Comparison of ENCODE assay signal across 31 cellular contexts in the genomic region with DNA sequence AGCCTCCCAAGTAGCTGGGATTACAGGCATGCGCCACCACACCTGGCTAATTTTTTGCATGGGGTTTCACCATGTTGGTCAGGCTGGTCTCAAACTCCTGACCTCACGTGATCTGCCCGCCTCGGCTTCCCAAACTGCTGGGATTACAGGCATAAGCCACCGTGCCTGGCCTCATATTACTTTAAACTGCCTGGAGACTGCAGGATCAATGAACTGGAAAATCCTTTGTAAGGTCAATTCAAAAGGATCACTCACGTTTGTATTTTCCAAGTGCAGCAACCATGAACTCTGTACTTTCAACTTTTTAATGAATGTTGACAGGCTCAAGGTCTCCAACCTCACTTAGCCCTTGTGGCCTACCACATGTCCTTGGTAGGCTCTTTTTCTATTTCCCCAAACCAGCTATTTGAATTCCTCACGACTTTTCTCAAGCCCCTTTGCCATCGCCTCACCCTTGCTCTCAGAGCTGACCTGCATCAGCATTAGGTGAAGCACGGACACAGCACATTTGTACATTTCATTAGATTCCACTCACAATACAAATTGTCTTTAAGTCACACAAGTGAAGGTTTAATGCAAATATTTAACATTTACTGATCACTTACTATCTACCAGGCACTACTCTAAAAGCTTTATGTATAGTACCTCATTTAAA.
"Had no signal": no experiment of that assay in that cellular context is flagged by ENCODE, and none has a peak within 500 bp of the region (broad histone marks: within the 10 kb centered on the region; RNA-seq: fewer than 3 reads in every experiment).

No MANE protein-coding gene starts in this region.

- H3K27ac Mint-ChIP-seq: activated CD4-positive, alpha-beta T cell treated with anti-CD3 and anti-CD28 coated beads for 36 hours; activated CD4-positive, alpha-beta T cell treated with anti-CD3 and anti-CD28 coated beads, Interleukin-2, amount 10 ng/mL, durations not matched to agents 7 days and 5 days; activated CD8-positive, alpha-beta T cell treated with anti-CD3 and anti-CD28 coated beads, Interleukin-2, amount 10 ng/mL, durations not matched to agents 7 days and 5 days; activated naive CD4-positive, alpha-beta T cell treated with anti-CD3 and anti-CD28 coated beads for 36 hours; activated naive CD4-positive, alpha-beta T cell treated with anti-CD3 and anti-CD28 coated beads, Interleukin-2, amount 50 U/mL, for 72 hours; activated T-cell treated with anti-CD3 and anti-CD28 coated beads, Interleukin-2, amount 50 U/mL, for 24 hours; T-cell; T-helper 17 cell had no signal

- H3K27ac ChIP-seq: adrenal gland, body of pancreas, breast epithelium, PC-9, RWPE1 had no signal

- H3K27me3 ChIP-seq: adrenal gland, body of pancreas, breast epithelium had no signal

- H3K36me3 ChIP-seq: adrenal gland, breast epithelium had no signal

- H3K4me3 ChIP-seq: adrenal gland, body of pancreas, breast epithelium, K562, PC-9 had no signal

- H3K4me1 ChIP-seq: body of pancreas, breast epithelium had no signal

- H3K27me3 Mint-ChIP-seq: activated CD4-positive, alpha-beta T cell treated with anti-CD3 and anti-CD28 coated beads for 36 hours; activated CD4-positive, alpha-beta T cell treated with anti-CD3 and anti-CD28 coated beads, Interleukin-2, amount 10 ng/mL, durations not matched to agents 7 days and 5 days; activated T-cell treated with anti-CD3 and anti-CD28 coated beads, Interleukin-2, amount 50 U/mL, for 24 hours; T-cell; T-helper 17 cell had no signal

- H3K4me3 Mint-ChIP-seq: activated CD4-positive, alpha-beta T cell treated with anti-CD3 and anti-CD28 coated beads for 36 hours; activated CD4-positive, alpha-beta T cell treated with anti-CD3 and anti-CD28 coated beads, Interleukin-2, amount 10 ng/mL, durations not matched to agents 7 days and 5 days; activated CD8-positive, alpha-beta T cell treated with anti-CD3 and anti-CD28 coated beads, Interleukin-2, amount 10 ng/mL, durations not matched to agents 7 days and 5 days; activated naive CD4-positive, alpha-beta T cell treated with anti-CD3 and anti-CD28 coated beads for 36 hours; activated T-cell treated with anti-CD3 and anti-CD28 coated beads, Interleukin-2, amount 50 U/mL, for 24 hours; T-cell; T-helper 17 cell had no signal

- ATAC-seq: activated CD4-positive, alpha-beta T cell treated with anti-CD3 and anti-CD28 coated beads for 36 hours; activated CD4-positive, CD25-positive, alpha-beta regulatory T cell treated with anti-CD3 and anti-CD28 coated beads, Interleukin-2, amount 50 U/mL, for 24 hours; activated CD8-positive, alpha-beta T cell treated with anti-CD3 and anti-CD28 coated beads, Interleukin-2, amount 10 ng/mL, durations not matched to agents 7 days and 5 days; activated naive CD4-positive, alpha-beta T cell treated with anti-CD3 and anti-CD28 coated beads, Interleukin-2, amount 50 U/mL, for 72 hours; body of pancreas; K562; Right ventricle myocardium inferior; SK-N-SH treated with all-trans-retinoic acid at 6 μM for 48 hours; T-cell; T-helper 17 cell had no signal

- H3K9me3 ChIP-seq: adrenal gland, body of pancreas, breast epithelium had no signal

- H3K4me1 Mint-ChIP-seq: T-helper 17 cell had no signal

- DNase-seq: activated CD4-positive, alpha-beta T cell treated with anti-CD3 and anti-CD28 coated beads for 36 hours; activated CD4-positive, alpha-beta T cell treated with anti-CD3 and anti-CD28 coated beads, Interleukin-2, amount 10 ng/mL, durations not matched to agents 7 days and 5 days; activated CD4-positive, alpha-beta T cell treated with anti-CD3 and anti-CD28 coated beads, Interleukin-2, amount 50 U/mL, for 48 hours; activated CD8-positive, alpha-beta T cell treated with anti-CD3 and anti-CD28 coated beads, Interleukin-2, amount 10 ng/mL, durations not matched to agents 7 days and 5 days; activated gamma-delta T cell treated with Interleukin-2 at 50 U/mL for 16 hours; activated naive CD4-positive, alpha-beta T cell treated with anti-CD3 and anti-CD28 coated beads for 36 hours; activated T-cell treated with anti-CD3 and anti-CD28 coated beads, Interleukin-2, amount 50 U/mL, for 24 hours; adrenal gland; body of pancreas; NCI-H1048; NCI-H1105 treated with DMSO at 0.1 percent for 48 hours; NCI-H1436 treated with DMSO at 0.1 percent for 48 hours; NCI-H1694 treated with DMSO at 0.1 percent for 48 hours; NCI-H2029; NCI-H2171; NCI-H510A; NCI-H526; NCI-H748 treated with DMSO at 0.1 percent for 48 hours; NK-92 treated with Interleukin-12 subunit alpha and Interleukin-12 subunit beta, amount 100 ng/mL, for 24 hours; PC-9; SIG-M5; T-cell; T-helper 17 cell; T1000 had no signal
